Comparison of ENCODE assay signal across 16 cellular contexts in genomic region chr10:6525599-6526160, GRCh38. TPM values are rescaled to one million over a fixed set of nuclear protein-coding genes. Genes with fewer than 3 reads are reported as not detected.
"Had no signal": no experiment of that assay in that cellular context is flagged by ENCODE, and none has a peak within 500 bp of the region (broad histone marks: within the 10 kb centered on the region; RNA-seq: fewer than 3 reads in every experiment).

No MANE protein-coding gene starts in this region.

- H3K27me3 Mint-ChIP-seq: activated CD8-positive, alpha-beta T cell treated with anti-CD3 and anti-CD28 coated beads for 36 hours had no signal

- H3K9me3 Mint-ChIP-seq: activated naive CD4-positive, alpha-beta T cell treated with anti-CD3 and anti-CD28 coated beads for 36 hours; nephron progenitor cell had no signal

- ATAC-seq: activated CD8-positive, alpha-beta T cell treated with anti-CD3 and anti-CD28 coated beads for 36 hours; body of pancreas; sciatic nerve had no signal

- H3K27ac ChIP-seq: body of pancreas, VCaP had no signal

- H3K4me1 ChIP-seq: body of pancreas had no signal

- H3K4me3 Mint-ChIP-seq: activated CD8-positive, alpha-beta T cell treated with anti-CD3 and anti-CD28 coated beads for 36 hours; activated naive CD4-positive, alpha-beta T cell treated with anti-CD3 and anti-CD28 coated beads for 36 hours; activated T-helper 1 cell treated with anti-CD3 and anti-CD28 coated beads, Interleukin-12 subunit alpha, Interleukin-12 subunit beta, Interleukin-2, Interleukin-4 antibody, amounts not matched to agents 30 ng/mL and 10 ng/mL and 1 ng/mL, durations not matched to agents 14 hours and 24 hours and 36 hours; nephron progenitor cell had no signal

- H3K9me3 ChIP-seq: body of pancreas had no signal

- H3K27ac Mint-ChIP-seq: activated naive CD4-positive, alpha-beta T cell treated with anti-CD3 and anti-CD28 coated beads for 36 hours; activated T-helper 1 cell treated with anti-CD3 and anti-CD28 coated beads, Interleukin-12 subunit alpha, Interleukin-12 subunit beta, Interleukin-2, Interleukin-4 antibody, amounts not matched to agents 30 ng/mL and 10 ng/mL and 1 ng/mL, durations not matched to agents 14 hours and 24 hours and 36 hours; nephron progenitor cell had no signal

- H3K27me3 ChIP-seq: body of pancreas had no signal

- H3K4me3 ChIP-seq: body of pancreas had no signal

- DNase-seq: activated CD8-positive, alpha-beta memory T cell treated with anti-CD3 and anti-CD28 coated beads, Interleukin-2, amount 50 U/mL, for 4 hours; activated CD8-positive, alpha-beta T cell treated with anti-CD3 and anti-CD28 coated beads for 36 hours; activated naive CD4-positive, alpha-beta T cell treated with anti-CD3 and anti-CD28 coated beads for 36 hours; amniotic stem cell; body of pancreas; cerebellar nuclear complex; dermis blood vessel endothelial cell; foreskin fibroblast; mammary epithelial cell; nephron progenitor cell; stimulated activated CD4-positive, alpha-beta T cell treated with anti-CD3 and anti-CD28 coated beads, Interleukin-2, amount 100 ng/mL, for 24 hours; stimulated activated naive CD4-positive, alpha-beta T cell had no signal

RNA-seq across cellular contexts. Expression of gene PRKCQ, which starts 54.4 kb away (rescaled TPM):
- total RNA-seq: osteoblast had no signal
